Comparison of ENCODE assay signal across 18 cellular contexts in the genomic region with DNA sequence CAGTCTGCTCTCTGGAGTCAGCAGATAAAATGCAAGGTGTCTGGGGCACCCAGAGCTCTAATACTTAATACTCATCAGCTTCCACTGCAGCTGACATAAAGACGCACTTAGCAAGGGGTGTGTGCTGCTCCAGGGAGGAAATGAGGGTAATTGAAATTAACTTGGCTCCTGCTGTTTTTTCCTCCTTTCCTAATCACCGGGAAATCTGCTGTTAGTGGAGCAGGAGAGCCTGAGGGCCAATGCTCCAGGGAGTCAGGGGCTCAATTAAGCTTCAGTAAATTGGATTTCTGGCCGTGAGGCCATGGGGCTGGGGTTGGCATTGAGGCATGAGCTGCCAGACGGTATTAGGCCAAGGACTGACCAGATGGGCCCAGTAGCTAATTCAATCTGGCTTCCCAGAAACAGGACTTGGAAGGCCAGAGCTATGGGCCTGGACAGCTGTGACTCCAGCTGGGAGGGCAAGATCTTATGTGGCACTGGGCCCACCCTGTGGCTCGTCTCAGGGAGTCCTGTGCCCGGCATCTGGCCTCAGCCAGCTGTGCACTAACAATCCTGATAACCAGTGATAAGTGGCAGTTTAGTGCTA. TPM values are rescaled to one million over a fixed set of nuclear protein-coding genes. Genes with fewer than 3 reads are reported as not detected.
DNase-seq lines count a peak whose midpoint lies in the region; FAIRE-seq and TF ChIP-seq lines count a peak whose summit lies in the region.
"Had no signal": no experiment of that assay in that cellular context is flagged by ENCODE, and none has a peak within 500 bp of the region (broad histone marks: within the 10 kb centered on the region; RNA-seq: fewer than 3 reads in every experiment).

No MANE protein-coding gene starts in this region.

- intact Hi-C loops in PC-9 (cut with micrococcal nuclease; ENCODE audit: unreplicated experiment) = no loop called here

- no peaks in the 10 kb centered on the region for H3K27me3 ChIP-seq in PC-9 (ENCODE audit: insufficient read depth, low read depth)
- H3K27me3 ChIP-seq: esophagus muscularis mucosa had no signal

- no peak overlapping the region for H3K4me2 ChIP-seq in PC-9

- no peaks in the 10 kb centered on the region for H3K9me2 ChIP-seq in PC-9 (ENCODE audit: insufficient read depth)

- CTCF ChIA-PET in PC-9 (lab: Charles Lee) = interaction anchor here (0.7 kb wide), 1 partner anchor 104 kb away, joined by 3 read pairs; no protein-coding TSS in a partner anchor

- H3K36me3 ChIP-seq in PC-9 (ENCODE audit: low read depth) = no peaks in the 10 kb centered on the region
- H3K36me3 ChIP-seq: esophagus muscularis mucosa, thoracic aorta had no signal

- POLR2A ChIA-PET in PC-9 (lab: Charles Lee; ENCODE audit: unreplicated experiment) = no interaction called here

- H2AFZ ChIP-seq in PC-9 = no peak overlapping the region

- DNase-seq in NCI-H2227 (lab: John Stamatoyannopoulos, UW; ENCODE audit: unreplicated experiment) (peak; percentile 16), NCI-H2227 treated with DMSO at 0.1 percent for 48 hours (lab: John Stamatoyannopoulos, UW) (no peak), NCI-H82 treated with DMSO at 0.1 percent for 48 hours (lab: John Stamatoyannopoulos, UW; ENCODE audit: unreplicated experiment) (peak; percentile 100), iPS DF 4.7 (ENCODE audit: extremely low read depth, low spot score) (peak; percentile 75), urothelium cell line (ENCODE audit: low spot score) (no peak), COLO829 (ENCODE audit: low spot score) (no peak), PC-9 (no peak), DMS53 treated with DMSO at 0.1 percent for 48 hours (lab: John Stamatoyannopoulos, UW; ENCODE audit: unreplicated experiment) (no peak)
- DNase-seq: activated CD8-positive, alpha-beta memory T cell treated with anti-CD3 and anti-CD28 coated beads for 24 hours; NCI-H2029 had no signal

- H3K4me3 ChIP-seq in PC-9 = no peak overlapping the region
- H3K4me3 ChIP-seq: esophagus muscularis mucosa, GM12878, thoracic aorta had no signal

- peaks cover 14% of the 10 kb centered on the region; the same call in 1 of the 2 replicates for H3K4me1 ChIP-seq in PC-9 (replicated peaks; ENCODE audit: insufficient read depth)

- no peaks in the 10 kb centered on the region for H3K79me2 ChIP-seq in PC-9 (ENCODE audit: low read depth)

- no peaks in the 10 kb centered on the region for H3F3A ChIP-seq in PC-9 (ENCODE audit: insufficient read depth, low read depth)

- no peak for TF ChIP-seq CTCF in PC-9 (conservative IDR thresholded peaks at IDR 0.05)

- no peaks in the 10 kb centered on the region for H3K9me3 ChIP-seq in PC-9 (ENCODE audit: insufficient read depth, low read depth)
- H3K9me3 ChIP-seq: esophagus muscularis mucosa, thoracic aorta had no signal

- peak; percentile 48 for FAIRE-seq in urothelium cell line (lab: Jason Lieb, UNC)
- FAIRE-seq: GM12878, RCC 7860 had no signal

- no TSS peak for BruUV-seq in PC-9 (replicated peaks; lab: Mats Ljungman, UMichigan)

- no peaks in the 10 kb centered on the region for H4K20me1 ChIP-seq in PC-9 (ENCODE audit: insufficient read depth)

- H3K27ac ChIP-seq in PC-9 = no peak overlapping the region
- H3K27ac ChIP-seq: 22Rv1, esophagus muscularis mucosa, thoracic aorta had no signal

RNA-seq across cellular contexts. Expression of gene CHRNB4, which starts 30.7 kb away (rescaled TPM):
- 0.13 TPM in 1 of 2 replicates, not detected in the other for total RNA-seq in PC-9 (2021)
- total RNA-seq: activated naive CD4-positive, alpha-beta T cell treated with anti-CD3 and anti-CD28 coated beads, Interleukin-2, amount 50 U/mL, for 72 hours; GM12878; H4; HT1080; thoracic aorta had no signal

RNA-seq across cellular contexts. Expression of gene CHRNA3, which starts 50.9 kb away (rescaled TPM):
- total RNA-seq in PC-9 (2021) = not detected in 2 replicates
- total RNA-seq: activated naive CD4-positive, alpha-beta T cell treated with anti-CD3 and anti-CD28 coated beads, Interleukin-2, amount 50 U/mL, for 72 hours; GM12878; HT1080; thoracic aorta had no signal

Comparison
In these comparisons a context has a peak if more than half of its experiments do, and no peak if none do; other contexts are left out.
1. DNase-seq: peak in NCI-H2227 (single experiment), NCI-H82 treated with DMSO at 0.1 percent for 48 hours (single experiment) and iPS DF 4.7 (single experiment); none in NCI-H2227 treated with DMSO at 0.1 percent for 48 hours (single experiment), urothelium cell line (single experiment), COLO829 (single experiment), PC-9 (0 of 2) and DMS53 treated with DMSO at 0.1 percent for 48 hours (single experiment).